Comparison of ENCODE assay signal across 1 cellular context in the genomic region with DNA sequence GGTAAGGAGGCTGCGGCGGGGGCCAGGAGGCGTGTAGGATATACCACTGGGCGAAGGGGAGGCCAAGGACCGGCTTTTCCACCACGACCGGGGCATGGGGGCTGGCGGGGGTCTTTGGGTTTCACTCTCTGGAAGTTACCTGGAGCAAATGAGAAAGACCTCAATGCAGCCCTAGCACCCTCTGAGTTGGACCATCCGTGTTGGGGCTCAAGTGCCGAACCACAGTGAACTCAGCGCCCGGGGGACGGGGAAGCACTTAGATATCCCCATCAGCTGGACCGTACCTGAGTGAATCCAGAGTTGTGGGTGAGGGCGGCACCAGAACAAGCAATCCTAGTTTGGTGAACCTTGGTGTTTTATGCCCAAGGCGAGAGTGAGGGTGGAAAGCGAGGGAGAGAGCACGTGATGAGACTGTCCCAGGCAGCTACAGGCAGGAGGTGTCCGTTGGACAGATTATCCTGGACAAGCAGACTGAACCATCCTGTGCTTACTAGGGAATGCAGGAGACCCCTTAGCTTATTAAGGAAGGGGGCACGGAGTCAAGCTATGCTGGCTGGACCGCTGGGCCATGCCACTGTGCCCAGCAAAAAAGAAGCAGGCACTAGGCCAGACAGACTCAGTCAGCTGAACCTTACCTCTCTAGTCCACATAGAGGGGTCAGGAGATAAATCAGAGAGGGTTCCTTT.
TF ChIP-seq lines count a peak whose summit lies in the region.

No MANE protein-coding gene starts in this region.

TF ChIP-seq in K562, 482 proteins besides CTCF, POLR2A, EP300 and RAD21:
- TF ChIP-seq MIER1 (IDR thresholded peaks at IDR 0.05; ENCODE audit: low read depth), result 0 out of 2 replicates have a peak, but pooled peaks have one; percentile 17
- 0 out of 2 replicates have a peak, but pooled peaks have one; percentile 13 for TF ChIP-seq ZC3H4 (CRISPR knock-in tag; IDR thresholded peaks at IDR 0.05; ENCODE audit: borderline replicate concordance)
- TF ChIP-seq SMAD1 (IDR thresholded peaks at IDR 0.05; ENCODE audit: low read depth, low read length, partially characterized antibody), result no peak
- TF ChIP-seq SMARCE1 (IDR thresholded peaks at IDR 0.05), result 0 out of 2 replicates have a peak, but pooled peaks have one; percentile 24
- TF ChIP-seq ZBTB7A (IDR thresholded peaks at IDR 0.05; ENCODE audit: borderline replicate concordance, control insufficient read depth, low read depth, low read length), result 0 out of 2 replicates have a peak, but pooled peaks have one; percentile 34
- TF ChIP-seq TCF3 (CRISPR knock-in tag; IDR thresholded peaks at IDR 0.05), result no peak
- 0 out of 2 replicates have a peak, but pooled peaks have one; percentile 16 for TF ChIP-seq CC2D1A (IDR thresholded peaks at IDR 0.05)
- TF ChIP-seq TOE1 (IDR thresholded peaks at IDR 0.05; ENCODE audit: borderline replicate concordance), result peak; percentile 5
- TF ChIP-seq TOE1 (CRISPR knock-in tag; IDR thresholded peaks at IDR 0.05; ENCODE audit: borderline replicate concordance, low read depth), result no peak
- TF ChIP-seq, protein P1, sequence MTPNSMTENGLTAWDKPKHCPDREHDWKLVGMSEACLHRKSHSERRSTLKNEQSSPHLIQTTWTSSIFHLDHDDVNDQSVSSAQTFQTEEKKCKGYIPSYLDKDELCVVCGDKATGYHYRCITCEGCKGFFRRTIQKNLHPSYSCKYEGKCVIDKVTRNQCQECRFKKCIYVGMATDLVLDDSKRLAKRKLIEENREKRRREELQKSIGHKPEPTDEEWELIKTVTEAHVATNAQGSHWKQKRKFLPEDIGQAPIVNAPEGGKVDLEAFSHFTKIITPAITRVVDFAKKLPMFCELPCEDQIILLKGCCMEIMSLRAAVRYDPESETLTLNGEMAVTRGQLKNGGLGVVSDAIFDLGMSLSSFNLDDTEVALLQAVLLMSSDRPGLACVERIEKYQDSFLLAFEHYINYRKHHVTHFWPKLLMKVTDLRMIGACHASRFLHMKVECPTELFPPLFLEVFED (CRISPR knock-in tag; conservative IDR thresholded peaks at IDR 0.05), result no peak
- TF ChIP-seq, protein P2, sequence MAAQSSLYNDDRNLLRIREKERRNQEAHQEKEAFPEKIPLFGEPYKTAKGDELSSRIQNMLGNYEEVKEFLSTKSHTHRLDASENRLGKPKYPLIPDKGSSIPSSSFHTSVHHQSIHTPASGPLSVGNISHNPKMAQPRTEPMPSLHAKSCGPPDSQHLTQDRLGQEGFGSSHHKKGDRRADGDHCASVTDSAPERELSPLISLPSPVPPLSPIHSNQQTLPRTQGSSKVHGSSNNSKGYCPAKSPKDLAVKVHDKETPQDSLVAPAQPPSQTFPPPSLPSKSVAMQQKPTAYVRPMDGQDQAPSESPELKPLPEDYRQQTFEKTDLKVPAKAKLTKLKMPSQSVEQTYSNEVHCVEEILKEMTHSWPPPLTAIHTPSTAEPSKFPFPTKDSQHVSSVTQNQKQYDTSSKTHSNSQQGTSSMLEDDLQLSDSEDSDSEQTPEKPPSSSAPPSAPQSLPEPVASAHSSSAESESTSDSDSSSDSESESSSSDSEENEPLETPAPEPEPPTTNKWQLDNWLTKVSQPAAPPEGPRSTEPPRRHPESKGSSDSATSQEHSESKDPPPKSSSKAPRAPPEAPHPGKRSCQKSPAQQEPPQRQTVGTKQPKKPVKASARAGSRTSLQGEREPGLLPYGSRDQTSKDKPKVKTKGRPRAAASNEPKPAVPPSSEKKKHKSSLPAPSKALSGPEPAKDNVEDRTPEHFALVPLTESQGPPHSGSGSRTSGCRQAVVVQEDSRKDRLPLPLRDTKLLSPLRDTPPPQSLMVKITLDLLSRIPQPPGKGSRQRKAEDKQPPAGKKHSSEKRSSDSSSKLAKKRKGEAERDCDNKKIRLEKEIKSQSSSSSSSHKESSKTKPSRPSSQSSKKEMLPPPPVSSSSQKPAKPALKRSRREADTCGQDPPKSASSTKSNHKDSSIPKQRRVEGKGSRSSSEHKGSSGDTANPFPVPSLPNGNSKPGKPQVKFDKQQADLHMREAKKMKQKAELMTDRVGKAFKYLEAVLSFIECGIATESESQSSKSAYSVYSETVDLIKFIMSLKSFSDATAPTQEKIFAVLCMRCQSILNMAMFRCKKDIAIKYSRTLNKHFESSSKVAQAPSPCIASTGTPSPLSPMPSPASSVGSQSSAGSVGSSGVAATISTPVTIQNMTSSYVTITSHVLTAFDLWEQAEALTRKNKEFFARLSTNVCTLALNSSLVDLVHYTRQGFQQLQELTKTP (IDR thresholded peaks at IDR 0.05; ENCODE audit: low read depth in 1 of 2, partially characterized antibody in 2 of 2), result no peak
- peak; percentile 80 for TF ChIP-seq SAP30 (IDR thresholded peaks at IDR 0.05; ENCODE audit: borderline replicate concordance, insufficient read depth, low read depth, low read length, poor library complexity, severe bottlenecking)
- TF ChIP-seq STAG1 (CRISPR knock-in tag; IDR thresholded peaks at IDR 0.05; ENCODE audit: borderline replicate concordance), result no peak; the same call in 1 of the 2 replicates
- no peak for TF ChIP-seq ZNF263 (CRISPR knock-in tag; IDR thresholded peaks at IDR 0.05; ENCODE audit: borderline replicate concordance)
- peak; percentile 11 for TF ChIP-seq RBFOX2 (IDR thresholded peaks at IDR 0.05; ENCODE audit: low read depth, low read length)
- TF ChIP-seq, protein P3, sequence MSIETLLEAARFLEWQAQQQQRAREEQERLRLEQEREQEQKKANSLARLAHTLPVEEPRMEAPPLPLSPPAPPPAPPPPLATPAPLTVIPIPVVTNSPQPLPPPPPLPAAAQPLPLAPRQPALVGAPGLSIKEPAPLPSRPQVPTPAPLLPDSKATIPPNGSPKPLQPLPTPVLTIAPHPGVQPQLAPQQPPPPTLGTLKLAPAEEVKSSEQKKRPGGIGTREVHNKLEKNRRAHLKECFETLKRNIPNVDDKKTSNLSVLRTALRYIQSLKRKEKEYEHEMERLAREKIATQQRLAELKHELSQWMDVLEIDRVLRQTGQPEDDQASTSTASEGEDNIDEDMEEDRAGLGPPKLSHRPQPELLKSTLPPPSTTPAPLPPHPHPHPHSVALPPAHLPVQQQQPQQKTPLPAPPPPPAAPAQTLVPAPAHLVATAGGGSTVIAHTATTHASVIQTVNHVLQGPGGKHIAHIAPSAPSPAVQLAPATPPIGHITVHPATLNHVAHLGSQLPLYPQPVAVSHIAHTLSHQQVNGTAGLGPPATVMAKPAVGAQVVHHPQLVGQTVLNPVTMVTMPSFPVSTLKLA (conservative IDR thresholded peaks at IDR 0.05), result peak; percentile 9 to 52; a peak in 3 of 4 replicates
- no peak for TF ChIP-seq FOXJ3 (CRISPR knock-in tag; IDR thresholded peaks at IDR 0.05)
- TF ChIP-seq, protein P4, sequence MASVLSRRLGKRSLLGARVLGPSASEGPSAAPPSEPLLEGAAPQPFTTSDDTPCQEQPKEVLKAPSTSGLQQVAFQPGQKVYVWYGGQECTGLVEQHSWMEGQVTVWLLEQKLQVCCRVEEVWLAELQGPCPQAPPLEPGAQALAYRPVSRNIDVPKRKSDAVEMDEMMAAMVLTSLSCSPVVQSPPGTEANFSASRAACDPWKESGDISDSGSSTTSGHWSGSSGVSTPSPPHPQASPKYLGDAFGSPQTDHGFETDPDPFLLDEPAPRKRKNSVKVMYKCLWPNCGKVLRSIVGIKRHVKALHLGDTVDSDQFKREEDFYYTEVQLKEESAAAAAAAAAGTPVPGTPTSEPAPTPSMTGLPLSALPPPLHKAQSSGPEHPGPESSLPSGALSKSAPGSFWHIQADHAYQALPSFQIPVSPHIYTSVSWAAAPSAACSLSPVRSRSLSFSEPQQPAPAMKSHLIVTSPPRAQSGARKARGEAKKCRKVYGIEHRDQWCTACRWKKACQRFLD (CRISPR knock-in tag; IDR thresholded peaks at IDR 0.05), result peak; percentile 52; the same call in 1 of the 2 replicates
- TF ChIP-seq, protein P5, sequence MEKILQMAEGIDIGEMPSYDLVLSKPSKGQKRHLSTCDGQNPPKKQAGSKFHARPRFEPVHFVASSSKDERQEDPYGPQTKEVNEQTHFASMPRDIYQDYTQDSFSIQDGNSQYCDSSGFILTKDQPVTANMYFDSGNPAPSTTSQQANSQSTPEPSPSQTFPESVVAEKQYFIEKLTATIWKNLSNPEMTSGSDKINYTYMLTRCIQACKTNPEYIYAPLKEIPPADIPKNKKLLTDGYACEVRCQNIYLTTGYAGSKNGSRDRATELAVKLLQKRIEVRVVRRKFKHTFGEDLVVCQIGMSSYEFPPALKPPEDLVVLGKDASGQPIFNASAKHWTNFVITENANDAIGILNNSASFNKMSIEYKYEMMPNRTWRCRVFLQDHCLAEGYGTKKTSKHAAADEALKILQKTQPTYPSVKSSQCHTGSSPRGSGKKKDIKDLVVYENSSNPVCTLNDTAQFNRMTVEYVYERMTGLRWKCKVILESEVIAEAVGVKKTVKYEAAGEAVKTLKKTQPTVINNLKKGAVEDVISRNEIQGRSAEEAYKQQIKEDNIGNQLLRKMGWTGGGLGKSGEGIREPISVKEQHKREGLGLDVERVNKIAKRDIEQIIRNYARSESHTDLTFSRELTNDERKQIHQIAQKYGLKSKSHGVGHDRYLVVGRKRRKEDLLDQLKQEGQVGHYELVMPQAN (IDR thresholded peaks at IDR 0.05; ENCODE audit: borderline replicate concordance), result 0 out of 2 replicates have a peak, but pooled peaks have one; percentile 16
- 0 out of 4 replicates have a peak, but pooled peaks of 1 of the 2 experiments have one; percentile 4 for TF ChIP-seq MAZ (CRISPR knock-in tag; conservative IDR thresholded peaks at IDR 0.05 in 1 of 2, IDR thresholded peaks at IDR 0.05 in 1 of 2)
- peak; percentile 15 for TF ChIP-seq ZFX (CRISPR knock-in tag; IDR thresholded peaks at IDR 0.05)
- TF ChIP-seq, protein P6, sequence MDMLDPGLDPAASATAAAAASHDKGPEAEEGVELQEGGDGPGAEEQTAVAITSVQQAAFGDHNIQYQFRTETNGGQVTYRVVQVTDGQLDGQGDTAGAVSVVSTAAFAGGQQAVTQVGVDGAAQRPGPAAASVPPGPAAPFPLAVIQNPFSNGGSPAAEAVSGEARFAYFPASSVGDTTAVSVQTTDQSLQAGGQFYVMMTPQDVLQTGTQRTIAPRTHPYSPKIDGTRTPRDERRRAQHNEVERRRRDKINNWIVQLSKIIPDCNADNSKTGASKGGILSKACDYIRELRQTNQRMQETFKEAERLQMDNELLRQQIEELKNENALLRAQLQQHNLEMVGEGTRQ (CRISPR knock-in tag; IDR thresholded peaks at IDR 0.05), result peak; percentile 54; the same call in 1 of the 2 replicates
- no peak for TF ChIP-seq HIVEP1 (CRISPR knock-in tag; IDR thresholded peaks at IDR 0.05)
